In genomic region chr7:6106140-6106904, GRCh38 we compare ENCODE assay signal across 8 cellular contexts. TPM values are rescaled to one million over a fixed set of nuclear protein-coding genes. Genes with fewer than 3 reads are reported as not detected.
DNase-seq lines count a peak whose midpoint lies in the region; ATAC-seq and TF ChIP-seq lines count a peak whose summit lies in the region.

No MANE protein-coding gene starts in this region.

- peak overlapping the region; percentile 90 for H3K4me3 Mint-ChIP-seq in HFFc6
- H3K4me3 Mint-ChIP-seq in T-cell = peak overlapping the region; percentile 88 to 92 (median 91)
- peak overlapping the region; percentile 88 for H3K4me3 Mint-ChIP-seq in central memory CD8-positive, alpha-beta T cell

- H3K9me3 Mint-ChIP-seq in HFFc6 = no peaks in the 10 kb centered on the region
- H3K9me3 Mint-ChIP-seq in T-cell = no peaks in the 10 kb centered on the region
- H3K9me3 Mint-ChIP-seq in central memory CD8-positive, alpha-beta T cell = no peaks in the 10 kb centered on the region

- no peaks in the 10 kb centered on the region for H3K27me3 ChIP-seq in thoracic aorta (replicated peaks; ENCODE audit: insufficient read depth)

- H3K4me3 ChIP-seq in mesodermal cell (ENCODE audit: extremely low read depth, insufficient read depth, low read length, poor library complexity, severe bottlenecking) (peak overlapping the region; percentile 74), thoracic aorta (peak overlapping the region; percentile 91)

- ATAC-seq in T-cell (replicated peaks in 1 of 4) (peak in 1 of 4 experiments; percentile 14), thoracic aorta (ENCODE audit: insufficient number of reproducible peaks, low FRiP score, low read depth) (no peak), GM18519 (IDR thresholded peaks at IDR 0.05; ENCODE audit: low FRiP score, unreplicated experiment) (no peak)
- no peak for ATAC-seq in central memory CD8-positive, alpha-beta T cell (replicated peaks; ENCODE audit: extremely low read depth, poor library complexity, severe bottlenecking)

- POLR2A ChIA-PET in T-cell (lab: Charles Lee) = interaction anchor here (0.5 to 0.7 kb wide), 6 partner anchors 11 to 1049 kb away, joined by 3 to 6 read pairs (median 4); no protein-coding TSS in a partner anchor

- H3K27ac ChIP-seq in C4-2B (no peak overlapping the region), mesodermal cell (ENCODE audit: low read depth, low read length, severe bottlenecking) (no peak overlapping the region), thoracic aorta (peak overlapping the region; percentile 70 to 74)

- peak; percentile 51 for TF ChIP-seq CTCF in C4-2B (conservative IDR thresholded peaks at IDR 0.05)
- peak; percentile 43 for TF ChIP-seq CTCF in HFFc6 (IDR thresholded peaks at IDR 0.05)
- no peak for TF ChIP-seq CTCF in thoracic aorta (IDR thresholded peaks at IDR 0.05)

- H3K9me3 ChIP-seq in mesodermal cell (ENCODE audit: control insufficient read depth, low read length) = no peaks in the 10 kb centered on the region
- no peaks in the 10 kb centered on the region for H3K9me3 ChIP-seq in thoracic aorta

- peaks cover 11% of the 10 kb centered on the region for H3K36me3 Mint-ChIP-seq in HFFc6 (ENCODE audit: low read depth)
- peaks cover 8% of the 10 kb centered on the region for H3K36me3 Mint-ChIP-seq in T-cell
- H3K36me3 Mint-ChIP-seq in central memory CD8-positive, alpha-beta T cell (ENCODE audit: insufficient read depth) = peaks cover 31% of the 10 kb centered on the region

- peak; percentile 28 for DNase-seq in HFFc6
- DNase-seq in T-cell = peak in 26 of 34 experiments; percentile 6 to 37 (median 18)
- no peak for DNase-seq in central memory CD8-positive, alpha-beta T cell (ENCODE audit: low spot score in 2 of 2)
- no peak for DNase-seq in thoracic aorta (ENCODE audit: low spot score)
- no peak for DNase-seq in NCI-H187 treated with DMSO at 0.1 percent for 48 hours (lab: John Stamatoyannopoulos, UW)

- CTCF ChIA-PET in T-cell (lab: Charles Lee) = interaction anchor here (0.5 to 1.8 kb wide), 15 partner anchors 12 to 915 kb away, joined by 3 to 25 read pairs (median 4); partner anchors contain the start of genes AIMP2 (in 1 of the 2) and PMS2 (in 1 of the 2)

- H3K27me3 Mint-ChIP-seq in HFFc6 (ENCODE audit: insufficient read depth) (no peaks in the 10 kb centered on the region), T-cell (no peaks in the 10 kb centered on the region)
- H3K27me3 Mint-ChIP-seq in central memory CD8-positive, alpha-beta T cell = no peaks in the 10 kb centered on the region

- H3K27ac Mint-ChIP-seq in HFFc6 = peak overlapping the region; percentile 80
- peak overlapping the region; percentile 93 to 95 for H3K27ac Mint-ChIP-seq in T-cell
- peak overlapping the region; percentile 92 for H3K27ac Mint-ChIP-seq in central memory CD8-positive, alpha-beta T cell (ENCODE audit: low read depth)

- H3K4me1 Mint-ChIP-seq in HFFc6 (ENCODE audit: low read depth) (peaks cover 23% of the 10 kb centered on the region), T-cell (peaks cover 41 to 44% (median 42%) of the 10 kb centered on the region in 3 donors)
- H3K4me1 Mint-ChIP-seq in central memory CD8-positive, alpha-beta T cell = peaks cover 31% of the 10 kb centered on the region

- H3K4me1 ChIP-seq in mesodermal cell (ENCODE audit: control insufficient read depth, insufficient read depth, low read length, poor library complexity, severe bottlenecking) (no peaks in the 10 kb centered on the region), thoracic aorta (ENCODE audit: control insufficient read depth in 1 of 2, low read depth in 2 of 2) (peaks cover 12 to 22% of the 10 kb centered on the region in 2 donors)

- WGBS in mesodermal cell (ENCODE audit: insufficient coverage in 2 of 2), 2 experiments = 64 to 100% methylated on average over 3 to 4 of the region's 10 CpGs

- H3K36me3 ChIP-seq in mesodermal cell (ENCODE audit: control insufficient read depth, insufficient read depth, low read length) (peaks cover 20% of the 10 kb centered on the region), thoracic aorta (no peaks in the 10 kb centered on the region)

RNA-seq across cellular contexts. Expression of gene USP42, which starts 1.6 kb away (rescaled TPM):
- total RNA-seq in HFFc6 (2021; fragmentation: NEBNext Ultra II Directional; extraction: Animal tissue kit (Norgen Biotek cat#: 25700)) = 1 to 10 TPM; 4.4 to 6.5 (median 5.9) TPM
- 10 to 100 TPM; 16.3 to 29.6 (median 18.8) TPM for total RNA-seq in T-cell
- polyA plus RNA-seq in mesodermal cell (2013, experiment 1 of 2) = 13.9 TPM
- 13.4 TPM for polyA plus RNA-seq in mesodermal cell (2013, experiment 2 of 2)
- 10 to 100 TPM in 1 of 2 donors, 1 to 10 TPM in 1; 6.1 to 10.2 TPM for total RNA-seq in thoracic aorta

RNA-seq across cellular contexts. Expression of gene EIF2AK1, which starts 47.3 kb away (rescaled TPM):
- 100 to 1,000 TPM in 4 of 6 experiments, 10 to 100 TPM in 2; 90.4 to 103 (median 101) TPM for total RNA-seq in HFFc6 (2021; fragmentation: NEBNext Ultra II Directional; extraction: Animal tissue kit (Norgen Biotek cat#: 25700))
- total RNA-seq in T-cell (10 to 100 TPM; 55.8 to 82.6 (median 69.9) TPM), thoracic aorta (100 to 1,000 TPM; 143 to 201 TPM)
- polyA plus RNA-seq in mesodermal cell (2013, experiment 1 of 2) = 96.7 TPM
- polyA plus RNA-seq in mesodermal cell (2013, experiment 2 of 2) = 92.5 TPM

Comparison
In these comparisons a context has a peak if more than half of its experiments do, and no peak if none do; other contexts are left out.
1. H3K27ac ChIP-seq: peak in thoracic aorta (2 of 2); none in C4-2B (single experiment) and mesodermal cell (single experiment).
2. DNase-seq: peak in HFFc6 (single experiment) and T-cell (26 of 34); none in central memory CD8-positive, alpha-beta T cell (0 of 2), thoracic aorta (single experiment) and NCI-H187 treated with DMSO at 0.1 percent for 48 hours (single experiment).
3. Peak in every context shown above with its lines, with median percentiles within 50 percentile points of each other: H3K27ac Mint-ChIP-seq and H3K4me3 Mint-ChIP-seq.